20 cellular contexts compared by ENCODE assay signal in the genomic region with DNA sequence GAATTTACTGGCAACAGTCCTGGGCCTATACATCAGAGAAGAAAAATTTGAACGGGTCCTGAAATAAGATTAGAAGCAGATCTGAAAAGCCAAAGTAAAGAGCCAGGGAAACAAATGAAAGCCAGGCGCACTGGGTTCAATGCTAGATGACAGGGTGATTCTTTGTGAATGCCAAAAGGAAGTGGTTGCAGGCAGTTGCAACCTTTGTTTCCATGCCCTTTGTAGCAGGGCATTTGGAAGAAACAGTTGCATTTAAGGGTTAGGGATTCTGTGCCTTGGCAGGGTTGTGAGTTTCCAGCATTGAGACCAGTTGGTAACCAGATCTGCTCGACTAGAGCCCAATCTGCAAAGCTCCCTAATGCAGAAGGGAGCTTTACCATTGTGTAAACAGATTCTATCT. TPM values are rescaled to one million over a fixed set of nuclear protein-coding genes. Genes with fewer than 3 reads are reported as not detected.
"Had no signal": no experiment of that assay in that cellular context is flagged by ENCODE, and none has a peak within 500 bp of the region (broad histone marks: within the 10 kb centered on the region; RNA-seq: fewer than 3 reads in every experiment).

No MANE protein-coding gene starts in this region.

- H3K27ac Mint-ChIP-seq: activated B cell treated with CpG ODN at 0.5 μM for 24 hours; activated CD4-positive, alpha-beta T cell treated with anti-CD3 and anti-CD28 coated beads for 36 hours; activated naive CD4-positive, alpha-beta T cell treated with anti-CD3 and anti-CD28 coated beads for 36 hours; naive thymus-derived CD4-positive, alpha-beta T cell; stimulated activated naive CD8-positive, alpha-beta T cell treated with anti-CD3 and anti-CD28 coated beads, Interleukin-15, Interleukin-2, amounts not matched to agents 100 ng/mL and 50 ng/mL, for 24 hours; T-helper 1 cell treated with Interleukin-12 subunit alpha and Interleukin-12 subunit beta and Interleukin-4 antibody, amounts not matched to agents 30 μg/mL and 1 μg/mL, for 36 hours had no signal

- H3K36me3 ChIP-seq: ovary, prostate gland, tibial artery had no signal

- H3K4me1 ChIP-seq: tibial artery had no signal

- H3K27ac ChIP-seq: epithelial cell of prostate, ovary, tibial artery had no signal

- H3K27me3 ChIP-seq: ovary had no signal

- H3K4me3 Mint-ChIP-seq: activated B cell treated with CpG ODN at 0.5 μM for 24 hours; activated CD4-positive, alpha-beta T cell treated with anti-CD3 and anti-CD28 coated beads for 36 hours; activated naive CD4-positive, alpha-beta T cell treated with anti-CD3 and anti-CD28 coated beads for 36 hours; naive thymus-derived CD4-positive, alpha-beta T cell; neural crest cell; stimulated activated naive CD8-positive, alpha-beta T cell treated with anti-CD3 and anti-CD28 coated beads, Interleukin-15, Interleukin-2, amounts not matched to agents 100 ng/mL and 50 ng/mL, for 24 hours; T-helper 1 cell treated with Interleukin-12 subunit alpha and Interleukin-12 subunit beta and Interleukin-4 antibody, amounts not matched to agents 30 μg/mL and 1 μg/mL, for 36 hours had no signal

- ATAC-seq: activated CD4-positive, alpha-beta T cell treated with anti-CD3 and anti-CD28 coated beads for 36 hours; naive thymus-derived CD4-positive, alpha-beta T cell had no signal

- H3K9me3 Mint-ChIP-seq: activated B cell treated with CpG ODN at 0.5 μM for 24 hours; activated naive CD4-positive, alpha-beta T cell treated with anti-CD3 and anti-CD28 coated beads for 36 hours; stimulated activated naive CD8-positive, alpha-beta T cell treated with anti-CD3 and anti-CD28 coated beads, Interleukin-15, Interleukin-2, amounts not matched to agents 100 ng/mL and 50 ng/mL, for 24 hours; T-helper 1 cell treated with Interleukin-12 subunit alpha and Interleukin-12 subunit beta and Interleukin-4 antibody, amounts not matched to agents 30 μg/mL and 1 μg/mL, for 36 hours had no signal

- H3K9me3 ChIP-seq: ovary, prostate gland, tibial artery had no signal

- H3K4me1 Mint-ChIP-seq: activated B cell treated with CpG ODN at 0.5 μM for 24 hours, neural crest cell had no signal

- H3K27me3 Mint-ChIP-seq: activated B cell treated with CpG ODN at 0.5 μM for 24 hours had no signal

- DNase-seq: activated B cell treated with CpG ODN at 0.5 μM for 24 hours; activated CD4-positive, alpha-beta T cell treated with anti-CD3 and anti-CD28 coated beads for 36 hours; activated CD4-positive, alpha-beta T cell treated with anti-CD3 and anti-CD28 coated beads, Interleukin-2, amount 50 U/mL, for 4 hours; activated effector memory CD4-positive, alpha-beta T cell treated with Interleukin-2 at 50 U/mL for 16 hours; activated naive CD4-positive, alpha-beta T cell treated with anti-CD3 and anti-CD28 coated beads for 36 hours; activated T-cell treated with anti-CD3 and anti-CD28 coated beads, Interleukin-2, amount 50 U/mL, for 48 hours; cortex of kidney; foreskin melanocyte; kidney; naive thymus-derived CD4-positive, alpha-beta T cell; ovary; substantia nigra; T1000; tibial artery had no signal

- H3K4me3 ChIP-seq: lung, ovary, prostate gland, tibial artery had no signal

RNA-seq across cellular contexts. Expression of gene BCL2A1, which starts 37.8 kb away (rescaled TPM):
- total RNA-seq: neural crest cell had no signal
